Comparison of ENCODE assay signal across 11 cellular contexts in the genomic region with DNA sequence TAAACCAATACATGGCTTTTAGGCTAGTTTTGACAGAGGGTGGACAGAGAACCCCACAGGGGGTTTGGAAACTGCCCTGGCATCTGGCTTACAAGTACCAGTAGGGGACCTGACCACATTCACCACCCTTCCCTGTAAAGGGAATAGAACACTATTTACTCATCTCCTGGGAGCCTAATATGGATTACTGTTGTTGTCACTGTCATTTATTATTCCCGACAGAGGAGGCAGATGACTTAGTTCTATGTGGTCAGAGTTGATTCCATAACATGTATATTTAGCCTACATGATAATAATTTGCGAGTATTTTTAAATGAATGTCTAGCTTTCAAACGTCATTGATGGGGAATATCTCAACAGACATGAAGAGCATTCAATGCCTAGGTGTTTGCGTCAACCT. TPM values are rescaled to one million over a fixed set of nuclear protein-coding genes. Genes with fewer than 3 reads are reported as not detected.
DNase-seq lines count a peak whose midpoint lies in the region; ATAC-seq and TF ChIP-seq lines count a peak whose summit lies in the region.
"Had no signal": no experiment of that assay in that cellular context is flagged by ENCODE, and none has a peak within 500 bp of the region (broad histone marks: within the 10 kb centered on the region; RNA-seq: fewer than 3 reads in every experiment).

No MANE protein-coding gene starts in this region.

- no peak for TF ChIP-seq EP300 in upper lobe of left lung (IDR thresholded peaks at IDR 0.05)

- intact Hi-C loops in activated B cell treated with CpG ODN at 0.5 μM for 24 hours (cut with micrococcal nuclease) = no loop called here
- intact Hi-C loops in lower leg skin (cut with DNase I; ENCODE audit: low total_unique reads) = no loop called here

- peaks cover 8% of the 10 kb centered on the region; the same call in 1 of the 2 replicates for H3K36me3 ChIP-seq in KMS-11 (ENCODE audit: insufficient read depth)
- H3K36me3 ChIP-seq in hepatocyte (replicated peaks; ENCODE audit: insufficient read depth, low read depth) = no peaks in the 10 kb centered on the region
- H3K36me3 ChIP-seq in upper lobe of left lung = peaks cover 0 to 36% (median 7%) of the 10 kb centered on the region in 4 donors

- H3K79me2 ChIP-seq in KMS-11 (ENCODE audit: insufficient read depth, low read depth) (peaks cover 80% of the 10 kb centered on the region), hepatocyte (no peaks in the 10 kb centered on the region)

- H3K9me3 Mint-ChIP-seq in activated B cell treated with CpG ODN at 0.5 μM for 24 hours = no peaks in the 10 kb centered on the region
- H3K9me3 Mint-ChIP-seq: naive B cell had no signal

- H3K4me3 ChIP-seq in KMS-11 (IDR thresholded peaks at IDR 0.05; ENCODE audit: insufficient read depth, low read depth, low read length) = peak overlapping the region; percentile 1
- no peak overlapping the region for H3K4me3 ChIP-seq in hepatocyte
- no peak overlapping the region for H3K4me3 ChIP-seq in upper lobe of left lung
- no peak overlapping the region for H3K4me3 ChIP-seq in lower leg skin (ENCODE audit: low read depth, poor library complexity, severe bottlenecking)

- peak overlapping the region; percentile 98 for H3K9ac ChIP-seq in KMS-11

- ATAC-seq in activated B cell treated with CpG ODN at 0.5 μM for 24 hours (ENCODE audit: low read depth) (no peak), upper lobe of left lung (ENCODE audit: low FRiP score in 2 of 2) (no peak)
- ATAC-seq in stimulated activated naive CD8-positive, alpha-beta T cell treated with anti-CD3 and anti-CD28 coated beads, Interleukin-15, Interleukin-2, amounts not matched to agents 100 U/mL and 50 U/mL, for 24 hours = no peak

- H3K27me3 ChIP-seq in KMS-11 (ENCODE audit: insufficient read depth, low read depth) (no peaks in the 10 kb centered on the region), hepatocyte (no peaks in the 10 kb centered on the region), upper lobe of left lung (no peaks in the 10 kb centered on the region)

- H3K4me2 ChIP-seq in KMS-11 = peak overlapping the region; percentile 99
- H3K4me2 ChIP-seq in hepatocyte = peak overlapping the region; percentile 54

- WGBS in hepatocyte (ENCODE audit: low lambda C conversion rate, missing lambda C conversion rate) = 84% methylated on average over 4 of the region's 4 CpGs
- WGBS in upper lobe of left lung, 2 donors = 83 to 88% methylated on average over 4 of the region's 4 CpGs
- WGBS in lower leg skin, 2 donors = 57 to 68% methylated on average over 4 of the region's 4 CpGs

- H3K27me3 Mint-ChIP-seq in activated B cell treated with CpG ODN at 0.5 μM for 24 hours = no peaks in the 10 kb centered on the region

- H3K4me3 Mint-ChIP-seq in activated B cell treated with CpG ODN at 0.5 μM for 24 hours = peak overlapping the region; percentile 83

- H3K27ac Mint-ChIP-seq in activated B cell treated with CpG ODN at 0.5 μM for 24 hours = peak overlapping the region; percentile 82

- DNase-seq in activated B cell treated with CpG ODN at 0.5 μM for 24 hours = no peak
- DNase-seq in hepatocyte (ENCODE audit: low spot score) = no peak
- DNase-seq in upper lobe of left lung = no peak
- no peak for DNase-seq in lower leg skin (ENCODE audit: low spot score in 2 of 2)
- DNase-seq in MV-4-11 (lab: John Stamatoyannopoulos, UW) = no peak
- DNase-seq in DMS153 treated with DMSO at 0.1 percent for 48 hours (lab: John Stamatoyannopoulos, UW; ENCODE audit: unreplicated experiment) = no peak
- no peak for DNase-seq in stimulated activated naive CD8-positive, alpha-beta T cell treated with anti-CD3 and anti-CD28 coated beads, Interleukin-15, Interleukin-2, amounts not matched to agents 100 U/mL and 50 U/mL, for 24 hours
- DNase-seq: naive B cell; NCI-H2029; stimulated activated CD4-positive, alpha-beta T cell treated with anti-CD3 and anti-CD28 coated beads, Interleukin-4, amount 100 ng/mL, for 24 hours had no signal

- H4K20me1 ChIP-seq in KMS-11 (ENCODE audit: insufficient read depth) = no peaks in the 10 kb centered on the region
- H4K20me1 ChIP-seq in hepatocyte (ENCODE audit: insufficient read depth, poor library complexity, severe bottlenecking) = no peaks in the 10 kb centered on the region

- CTCF ChIA-PET in activated B cell treated with CpG ODN at 0.5 μM for 24 hours (lab: Charles Lee) = interaction anchor here (1.5 to 2.5 kb wide), 4 partner anchors 11 to 14 kb away, joined by 4 to 7 read pairs (median 5); no protein-coding TSS in a partner anchor

- no peak overlapping the region for H2AFZ ChIP-seq in KMS-11 (ENCODE audit: low read depth)
- no peak overlapping the region for H2AFZ ChIP-seq in hepatocyte

- H3K9me2 ChIP-seq in hepatocyte (replicated peaks; ENCODE audit: insufficient read depth) = no peaks in the 10 kb centered on the region

- no peaks in the 10 kb centered on the region for H3K36me3 Mint-ChIP-seq in activated B cell treated with CpG ODN at 0.5 μM for 24 hours (ENCODE audit: low read depth)
- H3K36me3 Mint-ChIP-seq: naive B cell had no signal

- POLR2A ChIA-PET in activated B cell treated with CpG ODN at 0.5 μM for 24 hours (lab: Charles Lee) = interaction anchor here (0.9 to 2.6 kb wide), 6 partner anchors 9 to 58 kb away, joined by 3 to 17 read pairs (median 5); no protein-coding TSS in a partner anchor

- peak overlapping the region; percentile 99 for H3K27ac ChIP-seq in KMS-11
- H3K27ac ChIP-seq in hepatocyte = peak overlapping the region; percentile 54
- H3K27ac ChIP-seq in upper lobe of left lung = peak overlapping the region; percentile 23 to 62 (median 40)

- no peaks in the 10 kb centered on the region for H3K9me3 ChIP-seq in hepatocyte (ENCODE audit: low read depth)
- no peaks in the 10 kb centered on the region for H3K9me3 ChIP-seq in upper lobe of left lung

- H3K4me1 ChIP-seq in KMS-11 (ENCODE audit: low read depth, poor library complexity, severe bottlenecking) (peaks cover 70% of the 10 kb centered on the region), hepatocyte (ENCODE audit: insufficient read depth) (peaks cover 8% of the 10 kb centered on the region), upper lobe of left lung (peaks cover 0 to 17% (median 10%) of the 10 kb centered on the region in 4 donors)

- TF ChIP-seq CTCF in KMS-11 (conservative IDR thresholded peaks at IDR 0.05; ENCODE audit: low read depth, low read length) (no peak; the same call in 1 of the 2 replicates), activated B cell treated with CpG ODN at 0.5 μM for 24 hours (IDR thresholded peaks at IDR 0.05) (no peak), hepatocyte (IDR thresholded peaks at IDR 0.05; ENCODE audit: poor library complexity) (no peak), upper lobe of left lung (IDR thresholded peaks at IDR 0.05) (no peak), lower leg skin (IDR thresholded peaks at IDR 0.05) (no peak)

- TF ChIP-seq POLR2A in upper lobe of left lung (IDR thresholded peaks at IDR 0.05) (no peak), lower leg skin (IDR thresholded peaks at IDR 0.05) (no peak)

- H3K4me1 Mint-ChIP-seq in activated B cell treated with CpG ODN at 0.5 μM for 24 hours = peaks cover 56% of the 10 kb centered on the region

RNA-seq across cellular contexts. Expression of a gene that starts 15.9 kb away (rescaled TPM):
- total RNA-seq in activated B cell treated with CpG ODN at 0.5 μM for 24 hours = 39.5 and 45.2 TPM in 2 replicates
- 122 and 140 TPM in 2 replicates for total RNA-seq in hepatocyte
- 31.6 and 32.7 TPM in 2 replicates for polyA plus RNA-seq in hepatocyte
- total RNA-seq in upper lobe of left lung = 100 to 1,000 TPM in 2 of 6 donors, 10 to 100 TPM in 4; 80.2 to 146 (median 91.8) TPM
- 100 to 1,000 TPM in 1 of 4 donors, 10 to 100 TPM in 3; 46.8 to 104 (median 72.6) TPM for total RNA-seq in lower leg skin

Comparison
In these comparisons a context has a peak if more than half of its experiments do, and no peak if none do; other contexts are left out.
1. H3K27ac ChIP-seq: peak in every context shown above with its lines; median percentile 99 in KMS-11; 54 in hepatocyte; 40 in upper lobe of left lung.